Comparison of ENCODE assay signal across 29 cellular contexts in the genomic region with DNA sequence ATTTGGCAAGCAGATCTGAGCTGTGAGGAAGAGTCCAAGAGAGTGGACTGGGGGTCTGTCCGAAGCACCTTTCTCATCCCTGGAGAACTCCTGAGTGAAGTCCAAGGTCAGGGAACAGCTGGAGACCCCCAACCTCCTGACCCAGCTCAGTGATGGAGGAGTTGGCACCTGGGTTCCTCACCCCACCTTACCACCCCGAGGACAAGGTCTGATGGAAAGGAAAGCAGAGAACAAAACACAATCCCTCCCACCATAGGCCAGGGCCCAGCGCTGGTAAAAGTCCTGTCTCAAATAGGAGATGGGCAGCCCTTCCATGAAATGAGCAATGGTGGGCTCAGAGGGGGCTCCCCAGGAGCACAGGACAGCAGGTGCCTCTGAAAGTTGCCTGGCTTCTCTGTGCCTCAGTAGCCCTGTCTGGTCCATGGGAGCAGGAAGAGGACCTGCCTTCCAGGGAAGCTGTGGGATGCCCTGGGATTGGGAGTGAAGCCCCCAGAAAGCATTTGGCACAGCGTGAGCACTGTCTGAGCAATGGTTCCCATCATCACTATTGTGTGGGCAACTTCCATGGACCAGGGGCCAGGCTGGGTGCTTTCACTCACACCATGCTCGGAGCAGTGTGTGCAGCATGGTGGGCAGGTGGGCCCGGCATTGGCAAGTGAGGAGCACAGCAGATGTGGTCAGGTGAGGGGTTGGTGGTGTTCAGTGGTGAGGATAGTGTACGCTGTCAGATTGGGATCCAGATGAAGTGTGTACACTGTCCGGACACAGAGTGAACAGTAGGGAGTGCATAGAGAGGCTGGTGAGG. TPM values are rescaled to one million over a fixed set of nuclear protein-coding genes. Genes with fewer than 3 reads are reported as not detected.
DNase-seq lines count a peak whose midpoint lies in the region; ATAC-seq and TF ChIP-seq lines count a peak whose summit lies in the region.
"Had no signal": no experiment of that assay in that cellular context is flagged by ENCODE, and none has a peak within 500 bp of the region (broad histone marks: within the 10 kb centered on the region; RNA-seq: fewer than 3 reads in every experiment).

No MANE protein-coding gene starts in this region.

- H3K36me3 ChIP-seq in lower lobe of right lung (no peaks in the 10 kb centered on the region), psoas muscle (ENCODE audit: insufficient read depth in 1 of 2, low read depth in 1 of 2) (no peaks in the 10 kb centered on the region)
- H3K36me3 ChIP-seq: heart left ventricle, SJCRH30, tibial artery had no signal

- peak; percentile 45 for DNase-seq in activated effector memory CD4-positive, alpha-beta T cell treated with anti-CD3 and anti-CD28 coated beads, Interleukin-2, amount 50 U/mL, for 16 hours
- DNase-seq in activated effector memory CD4-positive, alpha-beta T cell treated with Interleukin-2 at 50 U/mL for 16 hours, result no peak
- peak; percentile 67 for DNase-seq in chondrocyte (ENCODE audit: low spot score)
- DNase-seq in lower lobe of right lung, result peak; percentile 10
- DNase-seq in type B pancreatic cell (ENCODE audit: extremely low spot score, unreplicated experiment), result no peak
- DNase-seq in psoas muscle, result no peak
- no peak for DNase-seq in NCI-H226
- DNase-seq: 8988T; activated CD4-positive, alpha-beta T cell treated with anti-CD3 and anti-CD28 coated beads for 1 hour; activated CD8-positive, alpha-beta T cell treated with anti-CD3 and anti-CD28 coated beads, Interleukin-2, amount 10 ng/mL, durations not matched to agents 7 days and 5 days; activated naive CD4-positive, alpha-beta T cell; activated T-cell treated with anti-CD3 and anti-CD28 coated beads for 4 hours; amygdala; caudate nucleus; GM23248; KG1; left cardiac atrium; NCI-H1436 treated with DMSO at 0.1 percent for 48 hours; NCI-H2171; NCI-H524; SJCRH30 had no signal

- ATAC-seq in lower lobe of right lung (no peak), psoas muscle (no peak), GM18868 (IDR thresholded peaks at IDR 0.05; ENCODE audit: unreplicated experiment) (no peak)
- ATAC-seq: activated CD8-positive, alpha-beta T cell treated with anti-CD3 and anti-CD28 coated beads, Interleukin-2, amount 10 ng/mL, durations not matched to agents 7 days and 5 days; left cardiac atrium; naive thymus-derived CD8-positive, alpha-beta T cell; T-cell had no signal

- peaks cover 5% of the 10 kb centered on the region for H3K27me3 ChIP-seq in lower lobe of right lung (ENCODE audit: low read depth)
- H3K27me3 ChIP-seq in psoas muscle (ENCODE audit: insufficient read depth in 3 of 3, low read length in 2 of 3), result peaks cover 0 to 13% (median 0%) of the 10 kb centered on the region in 3 donors
- H3K27me3 ChIP-seq: heart left ventricle, SJCRH30, tibial artery had no signal

- no peak overlapping the region for H3K27ac ChIP-seq in lower lobe of right lung
- no peak overlapping the region for H3K27ac ChIP-seq in psoas muscle
- H3K27ac ChIP-seq: GM23248, heart left ventricle, SJCRH30 had no signal

- H3K4me1 Mint-ChIP-seq in chondrocyte (ENCODE audit: low read depth) (no peaks in the 10 kb centered on the region), type B pancreatic cell (ENCODE audit: unreplicated experiment) (peaks cover 7% of the 10 kb centered on the region)
- H3K4me1 Mint-ChIP-seq: naive thymus-derived CD8-positive, alpha-beta T cell; T-cell had no signal

- H3K27ac Mint-ChIP-seq in chondrocyte (ENCODE audit: unreplicated experiment) (no peak overlapping the region), type B pancreatic cell (peak overlapping the region; percentile 71)
- H3K27ac Mint-ChIP-seq: activated CD8-positive, alpha-beta T cell treated with anti-CD3 and anti-CD28 coated beads, Interleukin-2, amount 10 ng/mL, durations not matched to agents 7 days and 5 days; naive thymus-derived CD8-positive, alpha-beta T cell; stimulated activated naive CD8-positive, alpha-beta T cell treated with anti-CD3 and anti-CD28 coated beads, Interleukin-15, Interleukin-2, amounts not matched to agents 100 ng/mL and 50 ng/mL, for 24 hours; T-cell had no signal

- H3K9me3 Mint-ChIP-seq in chondrocyte (ENCODE audit: low read depth), result no peaks in the 10 kb centered on the region
- no peaks in the 10 kb centered on the region for H3K9me3 Mint-ChIP-seq in type B pancreatic cell
- H3K9me3 Mint-ChIP-seq: naive thymus-derived CD8-positive, alpha-beta T cell; stimulated activated naive CD8-positive, alpha-beta T cell treated with anti-CD3 and anti-CD28 coated beads, Interleukin-15, Interleukin-2, amounts not matched to agents 100 ng/mL and 50 ng/mL, for 24 hours; T-cell had no signal

- no peak overlapping the region for H3K4me3 ChIP-seq in lower lobe of right lung
- H3K4me3 ChIP-seq in psoas muscle, result no peak overlapping the region
- H3K4me3 ChIP-seq: GM23248, heart left ventricle, SJCRH30, tibial artery had no signal

- H3K36me3 Mint-ChIP-seq in chondrocyte (ENCODE audit: low read depth) (no peaks in the 10 kb centered on the region), type B pancreatic cell (peaks cover 10% of the 10 kb centered on the region)
- H3K36me3 Mint-ChIP-seq: naive thymus-derived CD8-positive, alpha-beta T cell; T-cell had no signal

- WGBS in psoas muscle, 3 donors, result 89 to 92% (median 90%) methylated on average over 8 of the region's 8 CpGs

- H3K4me3 Mint-ChIP-seq in chondrocyte (ENCODE audit: unreplicated experiment) (no peak overlapping the region), type B pancreatic cell (peak overlapping the region; percentile 63)
- H3K4me3 Mint-ChIP-seq: activated CD8-positive, alpha-beta T cell treated with anti-CD3 and anti-CD28 coated beads, Interleukin-2, amount 10 ng/mL, durations not matched to agents 7 days and 5 days; naive thymus-derived CD8-positive, alpha-beta T cell; stimulated activated naive CD8-positive, alpha-beta T cell treated with anti-CD3 and anti-CD28 coated beads, Interleukin-15, Interleukin-2, amounts not matched to agents 100 ng/mL and 50 ng/mL, for 24 hours; T-cell had no signal

- H3K27me3 Mint-ChIP-seq in chondrocyte (ENCODE audit: low read depth) (peaks cover 47% of the 10 kb centered on the region), type B pancreatic cell (peaks cover 11% of the 10 kb centered on the region)
- H3K27me3 Mint-ChIP-seq: stimulated activated naive CD8-positive, alpha-beta T cell treated with anti-CD3 and anti-CD28 coated beads, Interleukin-15, Interleukin-2, amounts not matched to agents 100 ng/mL and 50 ng/mL, for 24 hours had no signal

- no peaks in the 10 kb centered on the region for H3K4me1 ChIP-seq in lower lobe of right lung
- no peaks in the 10 kb centered on the region for H3K4me1 ChIP-seq in psoas muscle
- H3K4me1 ChIP-seq: heart left ventricle, SJCRH30 had no signal

- intact Hi-C loops in lower lobe of right lung (cut with DNase I), result no loop called here
- intact Hi-C loops in psoas muscle (cut with DNase I), result no loop called here

- no peaks in the 10 kb centered on the region for H3K9me3 ChIP-seq in lower lobe of right lung
- no peaks in the 10 kb centered on the region for H3K9me3 ChIP-seq in psoas muscle
- H3K9me3 ChIP-seq: heart left ventricle, SJCRH30, tibial artery had no signal

- TF ChIP-seq CTCF in chondrocyte (IDR thresholded peaks at IDR 0.05), result no peak
- no peak for TF ChIP-seq CTCF in lower lobe of right lung (IDR thresholded peaks at IDR 0.05)
- TF ChIP-seq CTCF in type B pancreatic cell (conservative IDR thresholded peaks at IDR 0.05), result no peak
- TF ChIP-seq CTCF in psoas muscle (IDR thresholded peaks at IDR 0.05), result no peak

RNA-seq across cellular contexts. Expression of gene TRIM29, which starts 7.5 kb away (rescaled TPM):
- total RNA-seq in chondrocyte (not detected in 3 replicates), lower lobe of right lung (8.3 TPM), type B pancreatic cell (ENCODE audit: low replicate concordance) (56.7 and 207 TPM in 2 replicates), psoas muscle (under 1 TPM in 2 of 4 donors, not detected in 2; 0.24 to 0.91 TPM)
- under 1 TPM; 0.09 to 0.44 (median 0.37) TPM for polyA plus RNA-seq in psoas muscle
- total RNA-seq: activated CD8-positive, alpha-beta T cell treated with anti-CD3 and anti-CD28 coated beads, Interleukin-2, amount 10 ng/mL, durations not matched to agents 7 days and 5 days; dermis microvascular lymphatic vessel endothelial cell; GM23248; HT1080; naive thymus-derived CD8-positive, alpha-beta T cell; SJCRH30; T-cell had no signal
- polyA plus RNA-seq: naive thymus-derived CD8-positive, alpha-beta T cell had no signal

Comparison
In these comparisons a context has a peak if more than half of its experiments do, and no peak if none do; other contexts are left out.
1. DNase-seq: peak in activated effector memory CD4-positive, alpha-beta T cell treated with anti-CD3 and anti-CD28 coated beads, Interleukin-2, amount 50 U/mL, for 16 hours (single experiment), chondrocyte (single experiment) and lower lobe of right lung (single experiment); none in activated effector memory CD4-positive, alpha-beta T cell treated with Interleukin-2 at 50 U/mL for 16 hours (single experiment), type B pancreatic cell (single experiment), psoas muscle (0 of 2) and NCI-H226 (single experiment).